In genomic region chr2:127175821-127176354, GRCh38 we compare ENCODE assay signal across 14 cellular contexts. TPM values are rescaled to one million over a fixed set of nuclear protein-coding genes. Genes with fewer than 3 reads are reported as not detected.
DNase-seq lines count a peak whose midpoint lies in the region; TF ChIP-seq lines count a peak whose summit lies in the region.
"Had no signal": no experiment of that assay in that cellular context is flagged by ENCODE, and none has a peak within 500 bp of the region (broad histone marks: within the 10 kb centered on the region; RNA-seq: fewer than 3 reads in every experiment).

No MANE protein-coding gene starts in this region.

- H3K23ac ChIP-seq in neuronal stem cell (ENCODE audit: low read depth, low read length, poor library complexity), result no peak overlapping the region

- no CpG with 5 or more reads among the region's 19 CpGs for WGBS in neuronal stem cell (ENCODE audit: extremely low coverage in 2 of 2, insufficient read length in 2 of 2, insufficient replicate concordance in 1 of 2), 2 donors

- H3K36me3 ChIP-seq in neuronal stem cell (replicated peaks in 1 of 2; ENCODE audit: control insufficient read depth in 2 of 2, insufficient read depth in 2 of 2, low read length in 2 of 2), result no peaks in the 10 kb centered on the region
- no peaks in the 10 kb centered on the region for H3K36me3 ChIP-seq in uterus
- H3K36me3 ChIP-seq: ascending aorta, SJCRH30 had no signal

- H2BK15ac ChIP-seq in neuronal stem cell (ENCODE audit: low read length), result no peak overlapping the region

- H3K9me3 ChIP-seq in neuronal stem cell (replicated peaks in 1 of 2; ENCODE audit: control insufficient read depth in 2 of 2, insufficient read depth in 1 of 2, low read depth in 1 of 2, low read length in 2 of 2), result peaks cover 4 to 5% of the 10 kb centered on the region in 2 donors
- H3K9me3 ChIP-seq in uterus, result no peaks in the 10 kb centered on the region
- H3K9me3 ChIP-seq: ascending aorta, SJCRH30 had no signal

- H3K4me1 ChIP-seq in neuronal stem cell (ENCODE audit: control insufficient read depth in 2 of 2, insufficient read depth in 1 of 2, low read depth in 1 of 2, low read length in 2 of 2) (peaks cover 0 to 5% of the 10 kb centered on the region in 2 donors), uterus (peaks cover 7 to 9% of the 10 kb centered on the region in 2 donors)
- H3K4me1 ChIP-seq: SJCRH30 had no signal

- H4K8ac ChIP-seq in neuronal stem cell (ENCODE audit: low read depth, low read length), result peak overlapping the region; percentile 88

- intact Hi-C loops in uterus (cut with DNase I; ENCODE audit: low total_unique reads), result no loop called here

- no peak overlapping the region for H4K91ac ChIP-seq in neuronal stem cell (ENCODE audit: low read depth, low read length, poor library complexity)

- no peak overlapping the region for H3K4me2 ChIP-seq in neuronal stem cell (ENCODE audit: insufficient read depth, low read length, poor library complexity, severe bottlenecking)

- TF ChIP-seq CTCF in foreskin fibroblast (IDR thresholded peaks at IDR 0.05; ENCODE audit: low read depth, low read length) (no peak), uterus (IDR thresholded peaks at IDR 0.05) (no peak), GM10266 (IDR thresholded peaks at IDR 0.05; ENCODE audit: control insufficient read depth, insufficient read depth, low read depth, missing control alignments) (no peak)

- no peak overlapping the region for H2BK12ac ChIP-seq in neuronal stem cell (ENCODE audit: low read length)

- DNase-seq in DMS153 (lab: John Stamatoyannopoulos, UW) (peak; percentile 20), DMS153 treated with DMSO at 0.1 percent for 48 hours (lab: John Stamatoyannopoulos, UW; ENCODE audit: unreplicated experiment) (no peak), foreskin fibroblast (peak; percentile 69 to 74), neuronal stem cell (ENCODE audit: low spot score) (no peak), uterus (peak; percentile 61 to 67), GM10266 (ENCODE audit: extremely low spot score) (no peak), NCI-H526 (lab: John Stamatoyannopoulos, UW) (no peak)
- no peak for DNase-seq in stimulated activated CD8-positive, alpha-beta memory T cell treated with anti-CD3 and anti-CD28 coated beads, Interleukin-4, amount 100 ng/mL, for 48 hours
- DNase-seq: activated CD4-positive, alpha-beta memory T cell treated with anti-CD3 and anti-CD28 coated beads for 36 hours; natural killer cell; SJCRH30 had no signal

- no peaks in the 10 kb centered on the region for H3K79me1 ChIP-seq in neuronal stem cell (ENCODE audit: low read depth, low read length)

- H3K18ac ChIP-seq in neuronal stem cell (ENCODE audit: low read length), result no peak overlapping the region

- H3K27me3 ChIP-seq in neuronal stem cell (ENCODE audit: control insufficient read depth in 3 of 3, insufficient read depth in 3 of 3, low read depth in 1 of 3, low read length in 3 of 3) (no peaks in the 10 kb centered on the region), uterus (no peaks in the 10 kb centered on the region)
- H3K27me3 ChIP-seq: ascending aorta, SJCRH30 had no signal

- H3K14ac ChIP-seq in neuronal stem cell (ENCODE audit: low read length), result no peak overlapping the region

- no peak for TF ChIP-seq POLR2A in uterus (IDR thresholded peaks at IDR 0.05)

- H3K9ac ChIP-seq in neuronal stem cell (ENCODE audit: low read depth, low read length, poor library complexity), result no peak overlapping the region

- H2AFZ ChIP-seq in neuronal stem cell (ENCODE audit: low read length), result peak overlapping the region; percentile 61

- no peak overlapping the region for H2BK5ac ChIP-seq in neuronal stem cell (ENCODE audit: low read length)

- no peak overlapping the region for H2AK5ac ChIP-seq in neuronal stem cell (ENCODE audit: low read depth, low read length)

- no peak overlapping the region for H2BK120ac ChIP-seq in neuronal stem cell (ENCODE audit: low read depth, low read length)

- peak overlapping the region in 1 of 2 donors; percentile 2 for H3K4me3 ChIP-seq in foreskin fibroblast (ENCODE audit: low read depth in 1 of 2, low read length in 2 of 2)
- H3K4me3 ChIP-seq in neuronal stem cell (ENCODE audit: low read length in 2 of 2), result no peak overlapping the region
- H3K4me3 ChIP-seq in uterus, result no peak overlapping the region
- H3K4me3 ChIP-seq: ascending aorta, SJCRH30 had no signal

- H3K4ac ChIP-seq in neuronal stem cell (ENCODE audit: low read length), result no peak overlapping the region

- no peak overlapping the region for H3K27ac ChIP-seq in neuronal stem cell (replicated peaks; ENCODE audit: low read length)
- peak overlapping the region; percentile 82 to 87 for H3K27ac ChIP-seq in uterus
- H3K27ac ChIP-seq: 22Rv1, SJCRH30 had no signal

RNA-seq across cellular contexts. Expression of gene CYP27C1, which starts 44.2 kb away (rescaled TPM):
- 3.7 TPM for polyA plus RNA-seq in neuronal stem cell (2013, experiment 1 of 2)
- polyA plus RNA-seq in neuronal stem cell (2013, experiment 2 of 2), result 4.0 TPM
- total RNA-seq in uterus, result 1 to 10 TPM in 2 of 4 donors, not detected in 2; 1.2 to 7.1 TPM
- total RNA-seq: activated CD4-positive, alpha-beta memory T cell treated with anti-CD3 and anti-CD28 coated beads for 36 hours; ascending aorta; HepG2; natural killer cell had no signal
- polyA plus RNA-seq: HepG2 had no signal

Comparison
In these comparisons a context has a peak if more than half of its experiments do, and no peak if none do; other contexts are left out.
1. DNase-seq: peak in DMS153 (single experiment), foreskin fibroblast (2 of 2) and uterus (2 of 2); none in DMS153 treated with DMSO at 0.1 percent for 48 hours (single experiment), neuronal stem cell (single experiment), GM10266 (single experiment), NCI-H526 (0 of 2) and stimulated activated CD8-positive, alpha-beta memory T cell treated with anti-CD3 and anti-CD28 coated beads, Interleukin-4, amount 100 ng/mL, for 48 hours (single experiment).